In genomic region chr17:45143767-45144198, GRCh38 we compare ENCODE assay signal across 9 cellular contexts. TPM values are rescaled to one million over a fixed set of nuclear protein-coding genes. Genes with fewer than 3 reads are reported as not detected.
DNase-seq lines count a peak whose midpoint lies in the region; ATAC-seq, FAIRE-seq and TF ChIP-seq lines count a peak whose summit lies in the region.
"Had no signal": no experiment of that assay in that cellular context is flagged by ENCODE, and none has a peak within 500 bp of the region (broad histone marks: within the 10 kb centered on the region; RNA-seq: fewer than 3 reads in every experiment).

No MANE protein-coding gene starts in this region.

- H3K27ac Mint-ChIP-seq in MCF 10A (ENCODE audit: low read depth, unreplicated experiment): no peak overlapping the region

- H3K4me3 Mint-ChIP-seq in MCF 10A (ENCODE audit: unreplicated experiment): no peak overlapping the region

- no peak for ATAC-seq in GM19395 (IDR thresholded peaks at IDR 0.05; ENCODE audit: unreplicated experiment)

- H3K9me3 ChIP-seq in breast epithelium: no peaks in the 10 kb centered on the region

- no peak for FAIRE-seq in GM12892 (lab: Jason Lieb, UNC)
- FAIRE-seq: G401.6 had no signal

- H3K27ac ChIP-seq in breast epithelium (peak overlapping the region; percentile 96 to 97), cingulate gyrus (ENCODE audit: low read depth, low read length) (peak overlapping the region; percentile 91), layer of hippocampus (ENCODE audit: low read depth, low read length) (peak overlapping the region; percentile 92)

- H3K36me3 ChIP-seq in breast epithelium: no peaks in the 10 kb centered on the region

- TF ChIP-seq POLR2A in breast epithelium (IDR thresholded peaks at IDR 0.05) (no peak), GM12892 (IDR thresholded peaks at IDR 0.05; ENCODE audit: low read depth, low read length) (no peak)

- H3K27me3 Mint-ChIP-seq in MCF 10A (ENCODE audit: insufficient read depth, unreplicated experiment): no peaks in the 10 kb centered on the region

- BruUV-seq in MCF 10A (replicated peaks; lab: Mats Ljungman, UMichigan): no TSS peak

- TF ChIP-seq CTCF in breast epithelium (IDR thresholded peaks at IDR 0.05) (peak in 2 of 3 donors; percentile 15 to 17), MCF 10A (IDR thresholded peaks at IDR 0.05; ENCODE audit: unreplicated experiment) (no peak)

- CTCF ChIA-PET in MCF 10A (lab: Yijun Ruan, JAX): interaction anchor here (1.2 kb wide), 1 partner anchor 9 kb away, joined by 4 read pairs; the partner anchor contains the start of gene ACBD4

- intact Hi-C loops in breast epithelium (cut with DNase I; ENCODE audit: low total_unique reads) (no loop called here), MCF 10A (cut with micrococcal nuclease) (no loop called here)

- peaks cover 14% of the 10 kb centered on the region for H3K4me1 Mint-ChIP-seq in MCF 10A (ENCODE audit: insufficient read depth, unreplicated experiment)

- peaks cover 23% of the 10 kb centered on the region for H3K36me3 Mint-ChIP-seq in MCF 10A (ENCODE audit: insufficient read depth, unreplicated experiment)

- H3K9me3 Mint-ChIP-seq in MCF 10A (ENCODE audit: unreplicated experiment): no peaks in the 10 kb centered on the region

- H3K27me3 ChIP-seq in breast epithelium (no peaks in the 10 kb centered on the region), layer of hippocampus (ENCODE audit: control insufficient read depth, insufficient read depth, low read length) (no peaks in the 10 kb centered on the region)

- peak overlapping the region; percentile 50 to 75 (median 57) for H3K4me3 ChIP-seq in breast epithelium

- POLR2A ChIA-PET in MCF 10A (lab: Yijun Ruan, JAX): no interaction called here

- peak; percentile 85 to 92 for DNase-seq in breast epithelium (ENCODE audit: low spot score in 2 of 2)
- DNase-seq in MCF 10A (ENCODE audit: unreplicated experiment): no peak
- peak; percentile 18 for DNase-seq in stimulated activated CD4-positive, alpha-beta T cell treated with anti-CD3 and anti-CD28 coated beads, Interleukin-4, amount 100 ng/mL, for 24 hours
- DNase-seq in GM12892 (ENCODE audit: insufficient read length): no peak
- no peak for DNase-seq in NCI-H748 (lab: John Stamatoyannopoulos, UW; ENCODE audit: unreplicated experiment)

- peaks cover 6 to 9% of the 10 kb centered on the region in 2 donors for H3K4me1 ChIP-seq in breast epithelium

RNA-seq across cellular contexts. Expression of gene HEXIM1, which starts 4.5 kb away (rescaled TPM):
- 10 to 100 TPM; 21.3 to 35.6 (median 33.4) TPM for total RNA-seq in breast epithelium
- 22.5 and 26.7 TPM in 2 replicates for total RNA-seq in MCF 10A (2022)
- polyA plus RNA-seq in GM12892 (2012; ENCODE audit: missing spikeins): 11.4 TPM

RNA-seq across cellular contexts. Expression of gene ACBD4, which starts 8.3 kb away (rescaled TPM):
- total RNA-seq in breast epithelium: 10 to 100 TPM; 13.8 to 28.8 (median 15.7) TPM
- 7.2 and 7.8 TPM in 2 replicates for total RNA-seq in MCF 10A (2022)
- 6.1 TPM for polyA plus RNA-seq in GM12892 (2012; ENCODE audit: missing spikeins)

RNA-seq across cellular contexts. Expression of gene PLCD3, which starts 11.5 kb away (rescaled TPM):
- 10 to 100 TPM; 30.8 to 62.2 (median 41.1) TPM for total RNA-seq in breast epithelium
- total RNA-seq in MCF 10A (2022): 54.5 and 69.7 TPM in 2 replicates
- polyA plus RNA-seq in GM12892 (2012; ENCODE audit: missing spikeins): 0.17 TPM

RNA-seq across cellular contexts. Expression of gene HEXIM2, which starts 17.9 kb away (rescaled TPM):
- total RNA-seq in breast epithelium: 10 to 100 TPM in 2 of 3 donors, 1 to 10 TPM in 1; 6.6 to 13.3 (median 13.2) TPM
- total RNA-seq in MCF 10A (2022): 5.1 and 7.7 TPM in 2 replicates
- 4.4 TPM for polyA plus RNA-seq in GM12892 (2012; ENCODE audit: missing spikeins)

Comparison
In these comparisons a context has a peak if more than half of its experiments do, and no peak if none do; other contexts are left out.
1. DNase-seq: peak in breast epithelium (2 of 2) and stimulated activated CD4-positive, alpha-beta T cell treated with anti-CD3 and anti-CD28 coated beads, Interleukin-4, amount 100 ng/mL, for 24 hours (single experiment); none in MCF 10A (single experiment), GM12892 (single experiment) and NCI-H748 (single experiment).
2. Peak in every context shown above with its lines, with median percentiles within 50 percentile points of each other: H3K27ac ChIP-seq.